Comparison of ENCODE assay signal across 19 cellular contexts in genomic region chr19:41401483-41401882, GRCh38. TPM values are rescaled to one million over a fixed set of nuclear protein-coding genes. Genes with fewer than 3 reads are reported as not detected.
DNase-seq lines count a peak whose midpoint lies in the region; ATAC-seq and TF ChIP-seq lines count a peak whose summit lies in the region.
"Had no signal": no experiment of that assay in that cellular context is flagged by ENCODE, and none has a peak within 500 bp of the region (broad histone marks: within the 10 kb centered on the region; RNA-seq: fewer than 3 reads in every experiment).

No MANE protein-coding gene starts in this region.

- peak overlapping the region; percentile 41 for H3K27ac Mint-ChIP-seq in activated CD8-positive, alpha-beta memory T cell treated with anti-CD3 and anti-CD28 coated beads, Interleukin-2, amount 10 ng/mL, durations not matched to agents 7 days and 5 days
- H3K27ac Mint-ChIP-seq in T-helper 17 cell (peak overlapping the region; percentile 59), neural crest cell (ENCODE audit: unreplicated experiment) (no peak overlapping the region)

- no peak for DNase-seq in activated CD8-positive, alpha-beta memory T cell treated with anti-CD3 and anti-CD28 coated beads, Interleukin-2, amount 10 ng/mL, durations not matched to agents 7 days and 5 days
- DNase-seq in activated CD8-positive, alpha-beta memory T cell treated with anti-CD3 and anti-CD28 coated beads, Interleukin-2, amount 50 U/mL, for 4 hours, result no peak
- DNase-seq in T-helper 17 cell (no peak), epithelial cell of prostate (ENCODE audit: low read depth, low spot score) (no peak), neural crest cell (ENCODE audit: low read depth, low spot score) (no peak), T1000 (lab: John Stamatoyannopoulos, UW) (no peak), cerebellar cortex (ENCODE audit: low spot score) (no peak), 8988T (no peak)
- DNase-seq: COR-L47; KG1; NCI-H1092; NCI-H1694; NCI-H345; NCI-H69; NK-92 treated with Interleukin-12 subunit alpha and Interleukin-12 subunit beta, amount 100 ng/mL, for 24 hours; OCI-M1 had no signal

- no peaks in the 10 kb centered on the region for H3K9me3 ChIP-seq in T-helper 17 cell (ENCODE audit: control insufficient read depth, low read length, poor library complexity, severe bottlenecking)

- ATAC-seq in activated CD8-positive, alpha-beta memory T cell treated with anti-CD3 and anti-CD28 coated beads, Interleukin-2, amount 10 ng/mL, durations not matched to agents 7 days and 5 days, result no peak
- no peak for ATAC-seq in T-helper 17 cell

- H3K4me1 Mint-ChIP-seq in activated CD8-positive, alpha-beta memory T cell treated with anti-CD3 and anti-CD28 coated beads, Interleukin-2, amount 10 ng/mL, durations not matched to agents 7 days and 5 days, result peaks cover 25% of the 10 kb centered on the region
- H3K4me1 Mint-ChIP-seq in T-helper 17 cell, result peaks cover 33% of the 10 kb centered on the region
- peaks cover 26% of the 10 kb centered on the region for H3K4me1 Mint-ChIP-seq in neural crest cell

- no peak for TF ChIP-seq CTCF in neural crest cell (conservative IDR thresholded peaks at IDR 0.05)

- H3K27ac ChIP-seq in epithelial cell of prostate, result peak overlapping the region; percentile 7
- H3K27ac ChIP-seq: C4-2B, HL-60 had no signal

- no peaks in the 10 kb centered on the region for H3K9me3 Mint-ChIP-seq in activated CD8-positive, alpha-beta memory T cell treated with anti-CD3 and anti-CD28 coated beads, Interleukin-2, amount 10 ng/mL, durations not matched to agents 7 days and 5 days (ENCODE audit: low read depth)
- no peaks in the 10 kb centered on the region for H3K9me3 Mint-ChIP-seq in neural crest cell

- H3K27me3 Mint-ChIP-seq in activated CD8-positive, alpha-beta memory T cell treated with anti-CD3 and anti-CD28 coated beads, Interleukin-2, amount 10 ng/mL, durations not matched to agents 7 days and 5 days, result no peaks in the 10 kb centered on the region
- H3K27me3 Mint-ChIP-seq in T-helper 17 cell, result no peaks in the 10 kb centered on the region
- H3K27me3 Mint-ChIP-seq in neural crest cell (ENCODE audit: low read depth), result no peaks in the 10 kb centered on the region

- no peaks in the 10 kb centered on the region for H3K36me3 Mint-ChIP-seq in activated CD8-positive, alpha-beta memory T cell treated with anti-CD3 and anti-CD28 coated beads, Interleukin-2, amount 10 ng/mL, durations not matched to agents 7 days and 5 days
- H3K36me3 Mint-ChIP-seq in T-helper 17 cell (ENCODE audit: low read depth), result no peaks in the 10 kb centered on the region
- no peaks in the 10 kb centered on the region for H3K36me3 Mint-ChIP-seq in neural crest cell (ENCODE audit: low read depth)

- CTCF ChIA-PET in activated CD8-positive, alpha-beta memory T cell treated with anti-CD3 and anti-CD28 coated beads, Interleukin-2, amount 10 ng/mL, durations not matched to agents 7 days and 5 days (lab: Charles Lee), result no interaction called here

- H3K4me3 Mint-ChIP-seq in activated CD8-positive, alpha-beta memory T cell treated with anti-CD3 and anti-CD28 coated beads, Interleukin-2, amount 10 ng/mL, durations not matched to agents 7 days and 5 days, result no peak overlapping the region
- H3K4me3 Mint-ChIP-seq in T-helper 17 cell (no peak overlapping the region), neural crest cell (peak overlapping the region; percentile 47)

RNA-seq across cellular contexts. Expression of gene BCKDHA, which starts 3.9 kb away (rescaled TPM):
- total RNA-seq in activated CD8-positive, alpha-beta memory T cell treated with anti-CD3 and anti-CD28 coated beads, Interleukin-2, amount 10 ng/mL, durations not matched to agents 7 days and 5 days, result 10 to 100 TPM; 18.7 to 20.1 TPM
- total RNA-seq in T-helper 17 cell (10 to 100 TPM; 13.2 to 14.7 TPM), neural crest cell (6.8 and 10.3 TPM in 2 replicates)

RNA-seq across cellular contexts. Expression of gene EXOSC5, which starts 4.3 kb away (rescaled TPM):
- 10 to 100 TPM; 24.4 to 36.0 TPM for total RNA-seq in activated CD8-positive, alpha-beta memory T cell treated with anti-CD3 and anti-CD28 coated beads, Interleukin-2, amount 10 ng/mL, durations not matched to agents 7 days and 5 days
- 10 to 100 TPM; 12.0 to 13.0 TPM for total RNA-seq in T-helper 17 cell
- total RNA-seq in neural crest cell, result 16.8 and 20.3 TPM in 2 replicates

RNA-seq across cellular contexts. Expression of gene TMEM91, which starts 25.1 kb away (rescaled TPM):
- total RNA-seq in activated CD8-positive, alpha-beta memory T cell treated with anti-CD3 and anti-CD28 coated beads, Interleukin-2, amount 10 ng/mL, durations not matched to agents 7 days and 5 days, result 1 to 10 TPM; 4.8 to 6.0 TPM
- total RNA-seq in T-helper 17 cell (10 to 100 TPM in 1 of 2 donors, 1 to 10 TPM in 1; 6.9 to 35.0 TPM), neural crest cell (6.6 and 7.8 TPM in 2 replicates)

RNA-seq across cellular contexts. Expression of gene B3GNT8, which starts 25.7 kb away (rescaled TPM):
- total RNA-seq in activated CD8-positive, alpha-beta memory T cell treated with anti-CD3 and anti-CD28 coated beads, Interleukin-2, amount 10 ng/mL, durations not matched to agents 7 days and 5 days, result 1 to 10 TPM; 3.2 TPM
- total RNA-seq in T-helper 17 cell (1 to 10 TPM; 3.4 to 4.8 TPM), neural crest cell (0.86 TPM in 2 replicates)
- total RNA-seq: MCF 10A had no signal

RNA-seq across cellular contexts. Expression of gene B9D2, which starts 37.5 kb away (rescaled TPM):
- total RNA-seq in activated CD8-positive, alpha-beta memory T cell treated with anti-CD3 and anti-CD28 coated beads, Interleukin-2, amount 10 ng/mL, durations not matched to agents 7 days and 5 days, result 1 to 10 TPM; 8.2 to 9.3 TPM
- 10 to 100 TPM; 37.1 to 41.4 TPM for total RNA-seq in T-helper 17 cell
- total RNA-seq in neural crest cell, result 11.7 and 13.8 TPM in 2 replicates
